ENCODE assay signal across 8 cellular contexts in the genomic region with DNA sequence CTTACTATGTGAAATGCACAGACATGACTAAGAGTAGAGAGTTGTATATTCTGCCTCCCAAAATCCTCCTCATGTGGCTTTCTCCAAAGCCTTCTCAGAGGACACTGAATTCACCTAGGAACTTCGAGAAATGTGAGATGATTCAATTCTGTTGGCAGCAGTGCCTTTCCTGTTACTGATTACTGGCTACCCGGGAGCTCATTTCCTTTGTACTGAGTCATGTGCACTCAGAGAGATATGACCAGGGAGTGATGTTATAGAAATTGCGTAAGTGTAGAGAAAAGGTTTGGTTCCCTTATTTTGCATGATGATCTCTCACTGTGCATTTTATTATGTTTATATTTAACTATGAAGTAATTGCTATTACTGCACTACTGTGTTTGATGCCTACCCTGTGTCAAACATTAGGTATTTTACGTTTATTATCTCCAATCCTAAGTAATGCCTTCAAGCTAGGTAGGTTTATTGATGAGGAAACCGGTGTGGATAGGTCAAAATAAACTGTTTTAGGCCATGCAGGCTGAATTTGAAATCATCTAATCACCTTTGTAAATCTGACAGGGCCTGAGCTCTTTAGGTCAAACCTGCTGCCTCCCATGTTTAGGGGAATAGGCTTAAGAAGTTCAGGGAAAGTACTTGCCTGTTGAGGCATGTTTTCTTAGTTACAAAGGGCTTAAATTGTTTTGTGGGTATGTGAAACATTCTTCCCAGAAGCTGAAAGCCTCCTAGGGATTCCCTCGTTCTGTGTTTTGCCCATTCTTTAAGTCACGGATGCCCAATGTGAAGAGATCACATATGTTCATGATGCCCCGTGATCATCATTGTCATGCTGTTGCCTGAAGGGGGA.
DNase-seq lines count a peak whose midpoint lies in the region; ATAC-seq and FAIRE-seq lines count a peak whose summit lies in the region.

No MANE protein-coding gene starts in this region.

- H3K36me3 Mint-ChIP-seq in activated T-helper 2 cell treated with anti-CD3 and anti-CD28 coated beads, Interferon-gamma antibody, Interleukin-2, Interleukin-4, amounts not matched to agents 10 μg/mL and 5 μg/mL and 100 μg/mL, durations not matched to agents 14 hours and 24 hours and 36 hours (ENCODE audit: low read depth): peaks cover 10% of the 10 kb centered on the region

- intact Hi-C loops in activated T-helper 2 cell treated with anti-CD3 and anti-CD28 coated beads, Interferon-gamma antibody, Interleukin-2, Interleukin-4, amounts not matched to agents 10 μg/mL and 5 μg/mL and 100 μg/mL, durations not matched to agents 14 hours and 24 hours and 36 hours (cut with micrococcal nuclease): loop anchor here (1.0 kb wide), 1 partner anchor 24 kb away; no protein-coding TSS in a partner anchor
- intact Hi-C loops in right cardiac atrium (cut with DNase I): no loop called here

- no peak overlapping the region for H3K4me3 Mint-ChIP-seq in activated T-helper 2 cell treated with anti-CD3 and anti-CD28 coated beads, Interferon-gamma antibody, Interleukin-2, Interleukin-4, amounts not matched to agents 10 μg/mL and 5 μg/mL and 100 μg/mL, durations not matched to agents 14 hours and 24 hours and 36 hours (ENCODE audit: low read depth)

- no peak overlapping the region for H3K9ac ChIP-seq in HUES48 (ENCODE audit: low read depth, low read length)

- no peaks in the 10 kb centered on the region for H3K9me3 Mint-ChIP-seq in activated T-helper 2 cell treated with anti-CD3 and anti-CD28 coated beads, Interferon-gamma antibody, Interleukin-2, Interleukin-4, amounts not matched to agents 10 μg/mL and 5 μg/mL and 100 μg/mL, durations not matched to agents 14 hours and 24 hours and 36 hours

- DNase-seq in Caki2 (ENCODE audit: low read depth) (peak; percentile 93), right cardiac atrium (no peak), GM19239 (ENCODE audit: insufficient read length, low spot score) (no peak)
- DNase-seq in activated T-helper 2 cell treated with anti-CD3 and anti-CD28 coated beads, Interferon-gamma antibody, Interleukin-2, Interleukin-4, amounts not matched to agents 10 μg/mL and 5 μg/mL and 100 μg/mL, durations not matched to agents 14 hours and 24 hours and 36 hours (ENCODE audit: low spot score): no peak
- no peak for DNase-seq in stimulated activated naive CD8-positive, alpha-beta T cell treated with anti-CD3 and anti-CD28 coated beads, Interleukin-15, Interleukin-2, amounts not matched to agents 100 U/mL and 50 U/mL, for 24 hours

- no peaks in the 10 kb centered on the region for H3K27me3 Mint-ChIP-seq in activated T-helper 2 cell treated with anti-CD3 and anti-CD28 coated beads, Interferon-gamma antibody, Interleukin-2, Interleukin-4, amounts not matched to agents 10 μg/mL and 5 μg/mL and 100 μg/mL, durations not matched to agents 14 hours and 24 hours and 36 hours (ENCODE audit: low read depth)

- H3K4me3 ChIP-seq in HUES48 (ENCODE audit: low read depth, low read length) (no peak overlapping the region), right cardiac atrium (ENCODE audit: low read length) (no peak overlapping the region)

- H3K27me3 ChIP-seq in HUES48 (ENCODE audit: control insufficient read depth, insufficient read depth, low read length): no peaks in the 10 kb centered on the region
- H3K27me3 ChIP-seq in right cardiac atrium (ENCODE audit: control insufficient read depth, insufficient read depth): no peaks in the 10 kb centered on the region

- H3K27ac Mint-ChIP-seq in activated T-helper 2 cell treated with anti-CD3 and anti-CD28 coated beads, Interferon-gamma antibody, Interleukin-2, Interleukin-4, amounts not matched to agents 10 μg/mL and 5 μg/mL and 100 μg/mL, durations not matched to agents 14 hours and 24 hours and 36 hours: peak overlapping the region; percentile 23

- in situ Hi-C loops in Caki2 (cut with HindIII; ENCODE audit: low pct_unique_long_range_greater_than_20kb, low sequenced_read_pairs): no loop called here

- peak overlapping the region; percentile 47 for H3K27ac ChIP-seq in HUES48 (ENCODE audit: low read depth, low read length)
- peak overlapping the region; percentile 70 for H3K27ac ChIP-seq in right cardiac atrium (ENCODE audit: low read length)

- H3K4me1 ChIP-seq in HUES48 (ENCODE audit: control insufficient read depth, insufficient read depth, low read length) (peaks cover 47% of the 10 kb centered on the region), right cardiac atrium (ENCODE audit: control insufficient read depth, insufficient read depth, low read length) (peaks cover 3% of the 10 kb centered on the region)

- WGBS in right cardiac atrium: 49% methylated on average over 8 of the region's 8 CpGs

- H3K36me3 ChIP-seq in HUES48 (ENCODE audit: control insufficient read depth, insufficient read depth, low read length): no peaks in the 10 kb centered on the region

- H3K4me1 Mint-ChIP-seq in activated T-helper 2 cell treated with anti-CD3 and anti-CD28 coated beads, Interferon-gamma antibody, Interleukin-2, Interleukin-4, amounts not matched to agents 10 μg/mL and 5 μg/mL and 100 μg/mL, durations not matched to agents 14 hours and 24 hours and 36 hours (ENCODE audit: low read depth): peaks cover 20% of the 10 kb centered on the region

- FAIRE-seq in GM19239 (lab: Jason Lieb, UNC): no peak

- no peaks in the 10 kb centered on the region for H3K9me3 ChIP-seq in HUES48 (ENCODE audit: control insufficient read depth, insufficient read depth, low read length)
- H3K9me3 ChIP-seq in right cardiac atrium (ENCODE audit: control insufficient read depth, low read length): no peaks in the 10 kb centered on the region

- ATAC-seq in GM21526 (IDR thresholded peaks at IDR 0.05; ENCODE audit: low FRiP score, unreplicated experiment) (peak; percentile 48), right cardiac atrium (peak; percentile 95 to 97), GM18519 (IDR thresholded peaks at IDR 0.05; ENCODE audit: low FRiP score, unreplicated experiment) (no peak)
- peak; percentile 52 for ATAC-seq in stimulated activated naive CD8-positive, alpha-beta T cell treated with anti-CD3 and anti-CD28 coated beads, Interleukin-15, Interleukin-2, amounts not matched to agents 100 U/mL and 50 U/mL, for 24 hours
